Comparison of ENCODE assay signal across 8 cellular contexts in genomic region chr12:50401383-50402155, GRCh38. TPM values are rescaled to one million over a fixed set of nuclear protein-coding genes. Genes with fewer than 3 reads are reported as not detected.
DNase-seq lines count a peak whose midpoint lies in the region; ATAC-seq and TF ChIP-seq lines count a peak whose summit lies in the region.

No MANE protein-coding gene starts in this region.

- H3K36me3 Mint-ChIP-seq in activated B cell treated with CpG ODN at 0.5 μM for 24 hours (ENCODE audit: low read depth): peaks cover 15% of the 10 kb centered on the region
- peaks cover 6% of the 10 kb centered on the region for H3K36me3 Mint-ChIP-seq in nephron progenitor cell (ENCODE audit: low read depth)

- H3K4me1 Mint-ChIP-seq in activated B cell treated with CpG ODN at 0.5 μM for 24 hours (peaks cover 38% of the 10 kb centered on the region), nephron progenitor cell (peaks cover 25% of the 10 kb centered on the region)

- CTCF ChIA-PET in activated B cell treated with CpG ODN at 0.5 μM for 24 hours (lab: Charles Lee): no interaction called here

- H3K27me3 Mint-ChIP-seq in activated B cell treated with CpG ODN at 0.5 μM for 24 hours (peaks cover 5% of the 10 kb centered on the region), nephron progenitor cell (ENCODE audit: low read depth, poor library complexity) (peaks cover 29% of the 10 kb centered on the region)

- intact Hi-C loops in activated B cell treated with CpG ODN at 0.5 μM for 24 hours (cut with micrococcal nuclease): loop anchor here (1.0 to 5.0 kb wide), 4 partner anchors 119 to 626 kb away; partner anchors contain the start of genes LIMA1, SLC11A2 and SMARCD1

- POLR2A ChIA-PET in activated B cell treated with CpG ODN at 0.5 μM for 24 hours (lab: Charles Lee): no interaction called here

- H3K27ac Mint-ChIP-seq in activated B cell treated with CpG ODN at 0.5 μM for 24 hours (peak overlapping the region; percentile 91), nephron progenitor cell (peak overlapping the region; percentile 99)

- H3K9me3 Mint-ChIP-seq in activated B cell treated with CpG ODN at 0.5 μM for 24 hours (no peaks in the 10 kb centered on the region), nephron progenitor cell (peaks cover 13% of the 10 kb centered on the region)

- in situ Hi-C loops in G401 (cut with HindIII; ENCODE audit: low sequenced_read_pairs): no loop called here

- peak; percentile 34 for DNase-seq in G401 (ENCODE audit: low spot score)
- no peak for DNase-seq in activated B cell treated with CpG ODN at 0.5 μM for 24 hours
- peak; percentile 39 for DNase-seq in fibroblast of the conjunctiva (ENCODE audit: low read depth)
- DNase-seq in nephron progenitor cell: no peak
- DNase-seq in NCI-H187 treated with DMSO at 0.1 percent for 48 hours (lab: John Stamatoyannopoulos, UW): no peak
- DNase-seq in NCI-H1436 (lab: John Stamatoyannopoulos, UW): no peak

- ATAC-seq in HG03108 (IDR thresholded peaks at IDR 0.05; ENCODE audit: unreplicated experiment) (peak; percentile 23), activated B cell treated with CpG ODN at 0.5 μM for 24 hours (ENCODE audit: low read depth) (no peak), GM19035 (IDR thresholded peaks at IDR 0.05; ENCODE audit: unreplicated experiment) (no peak)

- TF ChIP-seq CTCF in activated B cell treated with CpG ODN at 0.5 μM for 24 hours (IDR thresholded peaks at IDR 0.05): no peak
- TF ChIP-seq CTCF in nephron progenitor cell (IDR thresholded peaks at IDR 0.05): no peak

- H3K4me3 Mint-ChIP-seq in activated B cell treated with CpG ODN at 0.5 μM for 24 hours (peak overlapping the region; percentile 97), nephron progenitor cell (peak overlapping the region; percentile 98)

RNA-seq across cellular contexts. Expression of gene LARP4, which starts 0.9 kb away (rescaled TPM):
- total RNA-seq in G401 (2014; rRNA removed; shearing (Covaris generic)): 29.7 and 50.4 TPM in 2 replicates
- total RNA-seq in activated B cell treated with CpG ODN at 0.5 μM for 24 hours: 48.2 and 56.3 TPM in 2 replicates

RNA-seq across cellular contexts. Expression of gene FAM186A, which starts 5.2 kb away (rescaled TPM):
- not detected in 2 replicates for total RNA-seq in G401 (2014; rRNA removed; shearing (Covaris generic))
- not detected in 2 replicates for total RNA-seq in activated B cell treated with CpG ODN at 0.5 μM for 24 hours

Comparison
In these comparisons a context has a peak if more than half of its experiments do, and no peak if none do; other contexts are left out.
1. DNase-seq: peak in G401 (single experiment) and fibroblast of the conjunctiva (single experiment); none in activated B cell treated with CpG ODN at 0.5 μM for 24 hours (single experiment), nephron progenitor cell (single experiment), NCI-H187 treated with DMSO at 0.1 percent for 48 hours (single experiment) and NCI-H1436 (single experiment).